Comparison of ENCODE assay signal across 37 cellular contexts in the genomic region with DNA sequence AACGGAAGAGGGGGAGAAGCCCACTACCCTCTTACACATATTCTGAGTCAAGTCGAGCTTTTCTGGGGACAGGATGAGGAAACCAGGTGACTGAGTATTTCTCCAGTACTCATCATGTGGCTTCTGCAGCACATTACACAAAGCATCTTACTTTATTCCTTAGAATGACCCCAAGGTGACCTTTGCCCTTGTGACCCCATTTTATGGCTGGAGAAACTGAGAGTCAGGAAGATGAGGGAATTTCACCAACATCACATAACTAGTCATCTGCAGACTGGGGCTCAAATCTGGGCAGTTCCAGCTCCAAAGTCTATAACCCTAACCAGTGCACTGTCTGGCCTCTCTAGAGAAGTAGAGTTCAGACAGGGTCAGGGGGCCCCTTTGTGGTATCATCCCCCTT.
"Had no signal": no experiment of that assay in that cellular context is flagged by ENCODE, and none has a peak within 500 bp of the region (broad histone marks: within the 10 kb centered on the region; RNA-seq: fewer than 3 reads in every experiment).

No MANE protein-coding gene starts in this region.

- H3K27ac Mint-ChIP-seq: activated CD4-positive, alpha-beta memory T cell treated with anti-CD3 and anti-CD28 coated beads, Interleukin-2, amount 10 ng/mL, durations not matched to agents 7 days and 5 days; activated CD4-positive, alpha-beta T cell treated with anti-CD3 and anti-CD28 coated beads for 36 hours; activated CD4-positive, alpha-beta T cell treated with anti-CD3 and anti-CD28 coated beads, Interleukin-2, amount 10 ng/mL, durations not matched to agents 7 days and 5 days; activated CD8-positive, alpha-beta memory T cell treated with anti-CD3 and anti-CD28 coated beads, Interleukin-2, amount 10 ng/mL, durations not matched to agents 7 days and 5 days; activated CD8-positive, alpha-beta T cell treated with anti-CD3 and anti-CD28 coated beads, Interleukin-2, amount 10 ng/mL, durations not matched to agents 7 days and 5 days; activated naive CD4-positive, alpha-beta T cell treated with anti-CD3 and anti-CD28 coated beads, Interleukin-2, amount 10 ng/mL, durations not matched to agents 7 days and 5 days; activated naive CD4-positive, alpha-beta T cell treated with anti-CD3 and anti-CD28 coated beads, Interleukin-2, amount 50 U/mL, for 24 hours; activated naive CD8-positive, alpha-beta T cell; activated naive CD8-positive, alpha-beta T cell treated with anti-CD3 and anti-CD28 coated beads, Interleukin-2, amount 10 ng/mL, durations not matched to agents 7 days and 5 days; activated naive CD8-positive, alpha-beta T cell treated with anti-CD3 and anti-CD28 coated beads, Interleukin-2, amount 50 U/mL, for 24 hours; activated T-cell treated with anti-CD3 and anti-CD28 coated beads, Interleukin-2, amount 50 U/mL, for 24 hours; activated T-helper 2 cell treated with anti-CD3 and anti-CD28 coated beads, Interferon-gamma antibody, Interleukin-2, Interleukin-4, amounts not matched to agents 10 μg/mL and 5 μg/mL and 100 μg/mL, durations not matched to agents 14 hours and 24 hours and 36 hours; brain; T-helper 1 cell treated with Interleukin-12 subunit alpha and Interleukin-12 subunit beta and Interleukin-4 antibody, amounts not matched to agents 30 μg/mL and 1 μg/mL, for 36 hours; T-helper 2 cell treated with Interferon-gamma antibody and Interleukin-4, amounts not matched to agents 5 μg/mL and 100 μg/mL, for 36 hours; WTC11 had no signal

- H3K36me3 Mint-ChIP-seq: activated CD8-positive, alpha-beta memory T cell treated with anti-CD3 and anti-CD28 coated beads, Interleukin-2, amount 10 ng/mL, durations not matched to agents 7 days and 5 days; activated naive CD4-positive, alpha-beta T cell treated with anti-CD3 and anti-CD28 coated beads, Interleukin-2, amount 10 ng/mL, durations not matched to agents 7 days and 5 days; activated naive CD8-positive, alpha-beta T cell; brain; WTC11 had no signal

- H3K4me3 ChIP-seq: ascending aorta, cardiac muscle cell had no signal

- DNase-seq: activated CD4-positive, alpha-beta memory T cell treated with anti-CD3 and anti-CD28 coated beads, Interleukin-2, amount 10 ng/mL, durations not matched to agents 7 days and 5 days; activated CD4-positive, alpha-beta T cell treated with anti-CD3 and anti-CD28 coated beads for 1 hour; activated CD4-positive, alpha-beta T cell treated with anti-CD3 and anti-CD28 coated beads for 36 hours; activated CD4-positive, alpha-beta T cell treated with anti-CD3 and anti-CD28 coated beads for 48 hours; activated CD4-positive, alpha-beta T cell treated with anti-CD3 and anti-CD28 coated beads, Interleukin-2, amount 10 ng/mL, durations not matched to agents 7 days and 5 days; activated CD4-positive, alpha-beta T cell treated with anti-CD3 and anti-CD28 coated beads, Interleukin-2, amount 50 U/mL, for 48 hours; activated CD4-positive, CD25-positive, alpha-beta regulatory T cell; activated CD8-positive, alpha-beta memory T cell treated with anti-CD3 and anti-CD28 coated beads for 24 hours; activated CD8-positive, alpha-beta memory T cell treated with anti-CD3 and anti-CD28 coated beads, Interleukin-2, amount 10 ng/mL, durations not matched to agents 7 days and 5 days; activated CD8-positive, alpha-beta memory T cell treated with anti-CD3 and anti-CD28 coated beads, Interleukin-2, amount 50 U/mL, for 48 hours; activated CD8-positive, alpha-beta T cell treated with anti-CD3 and anti-CD28 coated beads, Interleukin-2, amount 10 ng/mL, durations not matched to agents 7 days and 5 days; activated effector memory CD4-positive, alpha-beta T cell treated with Interleukin-2 at 50 U/mL for 16 hours; activated gamma-delta T cell; activated naive CD4-positive, alpha-beta T cell treated with anti-CD3 and anti-CD28 coated beads, Interleukin-2, amount 10 ng/mL, durations not matched to agents 7 days and 5 days; activated naive CD4-positive, alpha-beta T cell treated with Interleukin-2 at 50 U/mL for 16 hours; activated naive CD8-positive, alpha-beta T cell treated with anti-CD3 and anti-CD28 coated beads, Interleukin-2, amount 10 ng/mL, durations not matched to agents 7 days and 5 days; activated naive CD8-positive, alpha-beta T cell treated with anti-CD3 and anti-CD28 coated beads, Interleukin-2, amount 50 U/mL, for 24 hours; activated T-cell treated with anti-CD3 and anti-CD28 coated beads, Interleukin-2, amount 50 U/mL, for 24 hours; activated T-cell treated with anti-CD3 and anti-CD28 coated beads, Interleukin-2, amount 50 U/mL, for 48 hours; amygdala; anterior cingulate cortex; caudate nucleus; SW 1271; T-helper 1 cell; T-helper 2 cell; T-helper 9 cell; WERI-Rb-1 had no signal

- H3K27ac ChIP-seq: ascending aorta, cardiac muscle cell, WERI-Rb-1 had no signal

- H3K36me3 ChIP-seq: ascending aorta, cardiac muscle cell, WERI-Rb-1 had no signal

- H3K27me3 ChIP-seq: ascending aorta, cardiac muscle cell had no signal

- ATAC-seq: activated CD4-positive, alpha-beta T cell treated with anti-CD3 and anti-CD28 coated beads for 36 hours; activated CD4-positive, CD25-positive, alpha-beta regulatory T cell treated with anti-CD3 and anti-CD28 coated beads, Interleukin-2, amount 50 U/mL, for 24 hours; activated CD8-positive, alpha-beta memory T cell treated with anti-CD3 and anti-CD28 coated beads, Interleukin-2, amount 10 ng/mL, durations not matched to agents 7 days and 5 days; activated CD8-positive, alpha-beta T cell treated with anti-CD3 and anti-CD28 coated beads, Interleukin-2, amount 10 ng/mL, durations not matched to agents 7 days and 5 days; activated naive CD8-positive, alpha-beta T cell treated with anti-CD3 and anti-CD28 coated beads, Interleukin-2, amount 50 U/mL, for 24 hours; WTC11 had no signal

- H3K4me1 Mint-ChIP-seq: activated CD4-positive, alpha-beta memory T cell treated with anti-CD3 and anti-CD28 coated beads, Interleukin-2, amount 10 ng/mL, durations not matched to agents 7 days and 5 days had no signal

- H3K27me3 Mint-ChIP-seq: activated CD4-positive, alpha-beta memory T cell treated with anti-CD3 and anti-CD28 coated beads, Interleukin-2, amount 10 ng/mL, durations not matched to agents 7 days and 5 days; activated CD4-positive, alpha-beta T cell treated with anti-CD3 and anti-CD28 coated beads, Interleukin-2, amount 10 ng/mL, durations not matched to agents 7 days and 5 days; activated CD8-positive, alpha-beta memory T cell treated with anti-CD3 and anti-CD28 coated beads, Interleukin-2, amount 10 ng/mL, durations not matched to agents 7 days and 5 days; activated naive CD4-positive, alpha-beta T cell treated with anti-CD3 and anti-CD28 coated beads, Interleukin-2, amount 10 ng/mL, durations not matched to agents 7 days and 5 days; activated naive CD8-positive, alpha-beta T cell; activated naive CD8-positive, alpha-beta T cell treated with anti-CD3 and anti-CD28 coated beads, Interleukin-2, amount 50 U/mL, for 24 hours had no signal

- H3K9me3 Mint-ChIP-seq: activated naive CD4-positive, alpha-beta T cell treated with anti-CD3 and anti-CD28 coated beads, Interleukin-2, amount 50 U/mL, for 24 hours; activated naive CD8-positive, alpha-beta T cell treated with anti-CD3 and anti-CD28 coated beads, Interleukin-2, amount 50 U/mL, for 24 hours; activated T-cell treated with anti-CD3 and anti-CD28 coated beads, Interleukin-2, amount 50 U/mL, for 24 hours; activated T-helper 2 cell treated with anti-CD3 and anti-CD28 coated beads, Interferon-gamma antibody, Interleukin-2, Interleukin-4, amounts not matched to agents 10 μg/mL and 5 μg/mL and 100 μg/mL, durations not matched to agents 14 hours and 24 hours and 36 hours; brain; T-helper 1 cell treated with Interleukin-12 subunit alpha and Interleukin-12 subunit beta and Interleukin-4 antibody, amounts not matched to agents 30 μg/mL and 1 μg/mL, for 36 hours; T-helper 2 cell treated with Interferon-gamma antibody and Interleukin-4, amounts not matched to agents 5 μg/mL and 100 μg/mL, for 36 hours; WTC11 had no signal

- H3K4me3 Mint-ChIP-seq: activated CD4-positive, alpha-beta memory T cell treated with anti-CD3 and anti-CD28 coated beads, Interleukin-2, amount 10 ng/mL, durations not matched to agents 7 days and 5 days; activated CD4-positive, alpha-beta T cell treated with anti-CD3 and anti-CD28 coated beads for 36 hours; activated CD4-positive, alpha-beta T cell treated with anti-CD3 and anti-CD28 coated beads, Interleukin-2, amount 10 ng/mL, durations not matched to agents 7 days and 5 days; activated CD8-positive, alpha-beta memory T cell treated with anti-CD3 and anti-CD28 coated beads, Interleukin-2, amount 10 ng/mL, durations not matched to agents 7 days and 5 days; activated CD8-positive, alpha-beta T cell treated with anti-CD3 and anti-CD28 coated beads, Interleukin-2, amount 10 ng/mL, durations not matched to agents 7 days and 5 days; activated naive CD4-positive, alpha-beta T cell treated with anti-CD3 and anti-CD28 coated beads, Interleukin-2, amount 10 ng/mL, durations not matched to agents 7 days and 5 days; activated naive CD4-positive, alpha-beta T cell treated with anti-CD3 and anti-CD28 coated beads, Interleukin-2, amount 50 U/mL, for 24 hours; activated naive CD8-positive, alpha-beta T cell; activated naive CD8-positive, alpha-beta T cell treated with anti-CD3 and anti-CD28 coated beads, Interleukin-2, amount 10 ng/mL, durations not matched to agents 7 days and 5 days; activated naive CD8-positive, alpha-beta T cell treated with anti-CD3 and anti-CD28 coated beads, Interleukin-2, amount 50 U/mL, for 24 hours; activated T-cell treated with anti-CD3 and anti-CD28 coated beads, Interleukin-2, amount 50 U/mL, for 24 hours; brain; T-helper 1 cell treated with Interleukin-12 subunit alpha and Interleukin-12 subunit beta and Interleukin-4 antibody, amounts not matched to agents 30 μg/mL and 1 μg/mL, for 36 hours; T-helper 2 cell treated with Interferon-gamma antibody and Interleukin-4, amounts not matched to agents 5 μg/mL and 100 μg/mL, for 36 hours; WTC11 had no signal

- H3K4me1 ChIP-seq: ascending aorta had no signal

- H3K9me3 ChIP-seq: ascending aorta had no signal
